ENCODE assay signal across 1 cellular context in the genomic region with DNA sequence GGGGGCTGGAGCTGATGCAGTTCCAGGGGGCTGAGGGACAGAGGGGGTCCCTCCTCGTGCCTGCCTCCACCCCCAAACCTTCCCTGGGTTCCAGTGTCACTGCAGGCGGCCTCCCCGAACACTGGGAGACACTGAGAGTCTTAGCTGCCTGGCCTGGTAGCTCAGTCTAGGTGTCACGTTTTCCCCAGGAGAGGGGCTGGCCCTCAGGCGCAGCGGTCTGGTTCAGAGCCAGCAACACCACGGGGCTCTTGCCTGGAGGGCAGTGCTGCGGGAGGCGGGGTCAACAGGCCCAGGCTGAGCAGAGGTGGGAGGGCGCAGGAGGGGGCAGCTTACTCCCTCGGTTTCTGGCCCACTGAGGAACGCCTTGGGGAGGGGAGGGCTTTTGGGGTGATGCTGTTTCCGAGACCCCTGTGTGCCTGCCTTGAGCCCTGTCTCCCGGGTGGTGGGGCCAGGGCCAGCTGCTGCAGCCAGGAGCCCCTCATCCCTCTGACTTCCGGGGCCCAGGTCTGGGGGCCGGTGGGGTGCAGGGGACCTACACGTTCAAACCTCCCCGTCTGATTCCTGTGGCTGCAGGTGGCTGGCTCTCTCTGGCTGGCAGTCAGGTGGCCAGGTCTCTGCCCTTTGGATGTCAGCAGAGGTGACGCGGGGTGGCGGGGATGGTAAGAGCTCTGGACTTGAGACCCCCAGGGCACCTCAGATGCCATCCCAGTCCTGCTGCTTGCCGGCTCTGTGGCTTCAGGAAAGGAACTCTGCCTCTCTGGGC.
TF ChIP-seq lines count a peak whose summit lies in the region.

No MANE protein-coding gene starts in this region.

TF ChIP-seq in HEK293, 187 proteins besides CTCF, POLR2A, EP300 and RAD21 (continued from another document and continues in another):
- TF ChIP-seq, protein P1, sequence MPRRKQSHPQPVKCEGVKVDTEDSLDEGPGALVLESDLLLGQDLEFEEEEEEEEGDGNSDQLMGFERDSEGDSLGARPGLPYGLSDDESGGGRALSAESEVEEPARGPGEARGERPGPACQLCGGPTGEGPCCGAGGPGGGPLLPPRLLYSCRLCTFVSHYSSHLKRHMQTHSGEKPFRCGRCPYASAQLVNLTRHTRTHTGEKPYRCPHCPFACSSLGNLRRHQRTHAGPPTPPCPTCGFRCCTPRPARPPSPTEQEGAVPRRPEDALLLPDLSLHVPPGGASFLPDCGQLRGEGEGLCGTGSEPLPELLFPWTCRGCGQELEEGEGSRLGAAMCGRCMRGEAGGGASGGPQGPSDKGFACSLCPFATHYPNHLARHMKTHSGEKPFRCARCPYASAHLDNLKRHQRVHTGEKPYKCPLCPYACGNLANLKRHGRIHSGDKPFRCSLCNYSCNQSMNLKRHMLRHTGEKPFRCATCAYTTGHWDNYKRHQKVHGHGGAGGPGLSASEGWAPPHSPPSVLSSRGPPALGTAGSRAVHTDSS (tag by site-specific recombination; IDR thresholded peaks at IDR 0.05) = no peak
- TF ChIP-seq ZNF610 (tag by site-specific recombination; IDR thresholded peaks at IDR 0.05; ENCODE audit: borderline replicate concordance) (no peak), ZNF133 (tag by site-specific recombination; IDR thresholded peaks at IDR 0.05) (no peak), ZNF335 (tag by site-specific recombination; conservative IDR thresholded peaks at IDR 0.05) (0 out of 2 replicates have a peak, but pooled peaks have one; percentile 31), SP2 (tag by site-specific recombination; IDR thresholded peaks at IDR 0.05) (peak; percentile 46), ZNF677 (tag by site-specific recombination; IDR thresholded peaks at IDR 0.05) (no peak), ZNF747 (tag by site-specific recombination; IDR thresholded peaks at IDR 0.05) (no peak), ZNF561 (tag by site-specific recombination; IDR thresholded peaks at IDR 0.05; ENCODE audit: borderline replicate concordance) (0 out of 2 replicates have a peak, but pooled peaks have one; percentile 62), ZNF433 (tag by site-specific recombination; IDR thresholded peaks at IDR 0.05; ENCODE audit: low read depth) (no peak), GLIS2 (tag by site-specific recombination; IDR thresholded peaks at IDR 0.05) (peak; percentile 69), ZNF354C (tag by site-specific recombination; IDR thresholded peaks at IDR 0.05; ENCODE audit: borderline replicate concordance, low read depth) (no peak), ZNF48 (tag by site-specific recombination; IDR thresholded peaks at IDR 0.05) (no peak), GLI4 (tag by site-specific recombination; IDR thresholded peaks at IDR 0.05) (no peak), ZBTB7A (tag by site-specific recombination; IDR thresholded peaks at IDR 0.05; ENCODE audit: low read depth) (no peak), ZNF585B (tag by site-specific recombination; IDR thresholded peaks at IDR 0.05) (no peak), ZNF658 (tag by site-specific recombination; IDR thresholded peaks at IDR 0.05) (no peak), ZNF654 (tag by site-specific recombination; IDR thresholded peaks at IDR 0.05; ENCODE audit: low read depth) (no peak), ZNF10 (tag by site-specific recombination; IDR thresholded peaks at IDR 0.05) (peak; percentile 28; the same call in 1 of the 2 replicates), TCF7L2 (IDR thresholded peaks at IDR 0.05; ENCODE audit: borderline replicate concordance, low read depth, low read length) (no peak), ZNF791 (tag by site-specific recombination; IDR thresholded peaks at IDR 0.05) (no peak), ZNF529 (tag by site-specific recombination; IDR thresholded peaks at IDR 0.05; ENCODE audit: insufficient replicate concordance) (no peak), ZNF670 (tag by site-specific recombination; IDR thresholded peaks at IDR 0.05; ENCODE audit: low read depth) (no peak), ZNF629 (tag by site-specific recombination; IDR thresholded peaks at IDR 0.05) (no peak), KLF16 (tag by site-specific recombination; IDR thresholded peaks at IDR 0.05) (0 out of 2 replicates have a peak, but pooled peaks have one; percentile 24), ZNF600 (tag by site-specific recombination; IDR thresholded peaks at IDR 0.05) (no peak), KLF9 (tag by site-specific recombination; IDR thresholded peaks at IDR 0.05; ENCODE audit: low read depth) (peak; percentile 51; the same call in 1 of the 2 replicates), ZBTB17 (tag by site-specific recombination; IDR thresholded peaks at IDR 0.05) (no peak), ZNF248 (tag by site-specific recombination; IDR thresholded peaks at IDR 0.05) (no peak), ZNF184 (tag by site-specific recombination; IDR thresholded peaks at IDR 0.05) (no peak), ZNF660 (tag by site-specific recombination; IDR thresholded peaks at IDR 0.05) (no peak), ZBTB48 (tag by site-specific recombination; IDR thresholded peaks at IDR 0.05) (0 out of 2 replicates have a peak, but pooled peaks have one; percentile 16)
- TF ChIP-seq, protein P2, sequence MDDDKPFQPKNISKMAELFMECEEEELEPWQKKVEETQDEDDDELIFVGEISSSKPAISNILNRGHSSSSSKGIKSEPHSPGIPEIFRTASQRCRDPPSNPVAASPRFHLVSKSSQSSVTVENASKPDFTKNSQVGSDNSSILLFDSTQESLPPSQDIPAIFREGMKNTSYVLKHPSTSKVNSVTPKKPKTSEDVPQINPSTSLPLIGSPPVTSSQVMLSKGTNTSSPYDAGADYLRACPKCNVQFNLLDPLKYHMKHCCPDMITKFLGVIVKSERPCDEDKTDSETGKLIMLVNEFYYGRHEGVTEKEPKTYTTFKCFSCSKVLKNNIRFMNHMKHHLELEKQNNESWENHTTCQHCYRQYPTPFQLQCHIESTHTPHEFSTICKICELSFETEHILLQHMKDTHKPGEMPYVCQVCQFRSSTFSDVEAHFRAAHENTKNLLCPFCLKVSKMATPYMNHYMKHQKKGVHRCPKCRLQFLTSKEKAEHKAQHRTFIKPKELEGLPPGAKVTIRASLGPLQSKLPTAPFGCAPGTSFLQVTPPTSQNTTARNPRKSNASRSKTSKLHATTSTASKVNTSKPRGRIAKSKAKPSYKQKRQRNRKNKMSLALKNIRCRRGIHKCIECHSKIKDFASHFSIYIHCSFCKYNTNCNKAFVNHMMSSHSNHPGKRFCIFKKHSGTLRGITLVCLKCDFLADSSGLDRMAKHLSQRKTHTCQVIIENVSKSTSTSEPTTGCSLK (tag by site-specific recombination; IDR thresholded peaks at IDR 0.05) = no peak
- TF ChIP-seq, protein P3, sequence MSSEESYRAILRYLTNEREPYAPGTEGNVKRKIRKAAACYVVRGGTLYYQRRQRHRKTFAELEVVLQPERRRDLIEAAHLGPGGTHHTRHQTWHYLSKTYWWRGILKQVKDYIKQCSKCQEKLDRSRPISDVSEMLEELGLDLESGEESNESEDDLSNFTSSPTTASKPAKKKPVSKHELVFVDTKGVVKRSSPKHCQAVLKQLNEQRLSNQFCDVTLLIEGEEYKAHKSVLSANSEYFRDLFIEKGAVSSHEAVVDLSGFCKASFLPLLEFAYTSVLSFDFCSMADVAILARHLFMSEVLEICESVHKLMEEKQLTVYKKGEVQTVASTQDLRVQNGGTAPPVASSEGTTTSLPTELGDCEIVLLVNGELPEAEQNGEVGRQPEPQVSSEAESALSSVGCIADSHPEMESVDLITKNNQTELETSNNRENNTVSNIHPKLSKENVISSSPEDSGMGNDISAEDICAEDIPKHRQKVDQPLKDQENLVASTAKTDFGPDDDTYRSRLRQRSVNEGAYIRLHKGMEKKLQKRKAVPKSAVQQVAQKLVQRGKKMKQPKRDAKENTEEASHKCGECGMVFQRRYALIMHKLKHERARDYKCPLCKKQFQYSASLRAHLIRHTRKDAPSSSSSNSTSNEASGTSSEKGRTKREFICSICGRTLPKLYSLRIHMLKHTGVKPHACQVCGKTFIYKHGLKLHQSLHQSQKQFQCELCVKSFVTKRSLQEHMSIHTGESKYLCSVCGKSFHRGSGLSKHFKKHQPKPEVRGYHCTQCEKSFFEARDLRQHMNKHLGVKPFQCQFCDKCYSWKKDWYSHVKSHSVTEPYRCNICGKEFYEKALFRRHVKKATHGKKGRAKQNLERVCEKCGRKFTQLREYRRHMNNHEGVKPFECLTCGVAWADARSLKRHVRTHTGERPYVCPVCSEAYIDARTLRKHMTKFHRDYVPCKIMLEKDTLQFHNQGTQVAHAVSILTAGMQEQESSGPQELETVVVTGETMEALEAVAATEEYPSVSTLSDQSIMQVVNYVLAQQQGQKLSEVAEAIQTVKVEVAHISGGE (tag by site-specific recombination; conservative IDR thresholded peaks at IDR 0.05; ENCODE audit: low read depth) = no peak
- TF ChIP-seq, protein P4, sequence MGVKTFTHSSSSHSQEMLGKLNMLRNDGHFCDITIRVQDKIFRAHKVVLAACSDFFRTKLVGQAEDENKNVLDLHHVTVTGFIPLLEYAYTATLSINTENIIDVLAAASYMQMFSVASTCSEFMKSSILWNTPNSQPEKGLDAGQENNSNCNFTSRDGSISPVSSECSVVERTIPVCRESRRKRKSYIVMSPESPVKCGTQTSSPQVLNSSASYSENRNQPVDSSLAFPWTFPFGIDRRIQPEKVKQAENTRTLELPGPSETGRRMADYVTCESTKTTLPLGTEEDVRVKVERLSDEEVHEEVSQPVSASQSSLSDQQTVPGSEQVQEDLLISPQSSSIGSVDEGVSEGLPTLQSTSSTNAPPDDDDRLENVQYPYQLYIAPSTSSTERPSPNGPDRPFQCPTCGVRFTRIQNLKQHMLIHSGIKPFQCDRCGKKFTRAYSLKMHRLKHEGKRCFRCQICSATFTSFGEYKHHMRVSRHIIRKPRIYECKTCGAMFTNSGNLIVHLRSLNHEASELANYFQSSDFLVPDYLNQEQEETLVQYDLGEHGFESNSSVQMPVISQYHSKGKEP (tag by site-specific recombination; IDR thresholded peaks at IDR 0.05) = 0 out of 2 replicates have a peak, but pooled peaks have one; percentile 16
- TF ChIP-seq, protein P5, sequence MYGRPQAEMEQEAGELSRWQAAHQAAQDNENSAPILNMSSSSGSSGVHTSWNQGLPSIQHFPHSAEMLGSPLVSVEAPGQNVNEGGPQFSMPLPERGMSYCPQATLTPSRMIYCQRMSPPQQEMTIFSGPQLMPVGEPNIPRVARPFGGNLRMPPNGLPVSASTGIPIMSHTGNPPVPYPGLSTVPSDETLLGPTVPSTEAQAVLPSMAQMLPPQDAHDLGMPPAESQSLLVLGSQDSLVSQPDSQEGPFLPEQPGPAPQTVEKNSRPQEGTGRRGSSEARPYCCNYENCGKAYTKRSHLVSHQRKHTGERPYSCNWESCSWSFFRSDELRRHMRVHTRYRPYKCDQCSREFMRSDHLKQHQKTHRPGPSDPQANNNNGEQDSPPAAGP (tag by site-specific recombination; IDR thresholded peaks at IDR 0.05) = no peak
- TF ChIP-seq, protein P6, sequence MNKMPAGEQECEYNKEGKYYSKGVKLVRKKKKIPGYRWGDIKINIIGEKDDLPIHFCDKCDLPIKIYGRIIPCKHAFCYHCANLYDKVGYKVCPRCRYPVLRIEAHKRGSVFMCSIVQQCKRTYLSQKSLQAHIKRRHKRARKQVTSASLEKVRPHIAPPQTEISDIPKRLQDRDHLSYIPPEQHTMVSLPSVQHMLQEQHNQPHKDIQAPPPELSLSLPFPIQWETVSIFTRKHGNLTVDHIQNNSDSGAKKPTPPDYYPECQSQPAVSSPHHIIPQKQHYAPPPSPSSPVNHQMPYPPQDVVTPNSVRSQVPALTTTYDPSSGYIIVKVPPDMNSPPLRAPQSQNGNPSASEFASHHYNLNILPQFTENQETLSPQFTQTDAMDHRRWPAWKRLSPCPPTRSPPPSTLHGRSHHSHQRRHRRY (tag by site-specific recombination; IDR thresholded peaks at IDR 0.05) = no peak
- TF ChIP-seq, protein P7, sequence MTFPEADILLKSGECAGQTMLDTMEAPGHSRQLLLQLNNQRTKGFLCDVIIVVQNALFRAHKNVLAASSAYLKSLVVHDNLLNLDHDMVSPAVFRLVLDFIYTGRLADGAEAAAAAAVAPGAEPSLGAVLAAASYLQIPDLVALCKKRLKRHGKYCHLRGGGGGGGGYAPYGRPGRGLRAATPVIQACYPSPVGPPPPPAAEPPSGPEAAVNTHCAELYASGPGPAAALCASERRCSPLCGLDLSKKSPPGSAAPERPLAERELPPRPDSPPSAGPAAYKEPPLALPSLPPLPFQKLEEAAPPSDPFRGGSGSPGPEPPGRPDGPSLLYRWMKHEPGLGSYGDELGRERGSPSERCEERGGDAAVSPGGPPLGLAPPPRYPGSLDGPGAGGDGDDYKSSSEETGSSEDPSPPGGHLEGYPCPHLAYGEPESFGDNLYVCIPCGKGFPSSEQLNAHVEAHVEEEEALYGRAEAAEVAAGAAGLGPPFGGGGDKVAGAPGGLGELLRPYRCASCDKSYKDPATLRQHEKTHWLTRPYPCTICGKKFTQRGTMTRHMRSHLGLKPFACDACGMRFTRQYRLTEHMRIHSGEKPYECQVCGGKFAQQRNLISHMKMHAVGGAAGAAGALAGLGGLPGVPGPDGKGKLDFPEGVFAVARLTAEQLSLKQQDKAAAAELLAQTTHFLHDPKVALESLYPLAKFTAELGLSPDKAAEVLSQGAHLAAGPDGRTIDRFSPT (tag by site-specific recombination; IDR thresholded peaks at IDR 0.05) = no peak
- TF ChIP-seq, protein P8, sequence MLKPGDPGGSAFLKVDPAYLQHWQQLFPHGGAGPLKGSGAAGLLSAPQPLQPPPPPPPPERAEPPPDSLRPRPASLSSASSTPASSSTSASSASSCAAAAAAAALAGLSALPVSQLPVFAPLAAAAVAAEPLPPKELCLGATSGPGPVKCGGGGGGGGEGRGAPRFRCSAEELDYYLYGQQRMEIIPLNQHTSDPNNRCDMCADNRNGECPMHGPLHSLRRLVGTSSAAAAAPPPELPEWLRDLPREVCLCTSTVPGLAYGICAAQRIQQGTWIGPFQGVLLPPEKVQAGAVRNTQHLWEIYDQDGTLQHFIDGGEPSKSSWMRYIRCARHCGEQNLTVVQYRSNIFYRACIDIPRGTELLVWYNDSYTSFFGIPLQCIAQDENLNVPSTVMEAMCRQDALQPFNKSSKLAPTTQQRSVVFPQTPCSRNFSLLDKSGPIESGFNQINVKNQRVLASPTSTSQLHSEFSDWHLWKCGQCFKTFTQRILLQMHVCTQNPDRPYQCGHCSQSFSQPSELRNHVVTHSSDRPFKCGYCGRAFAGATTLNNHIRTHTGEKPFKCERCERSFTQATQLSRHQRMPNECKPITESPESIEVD (tag by site-specific recombination; IDR thresholded peaks at IDR 0.05) = no peak
- TF ChIP-seq, protein P9, sequence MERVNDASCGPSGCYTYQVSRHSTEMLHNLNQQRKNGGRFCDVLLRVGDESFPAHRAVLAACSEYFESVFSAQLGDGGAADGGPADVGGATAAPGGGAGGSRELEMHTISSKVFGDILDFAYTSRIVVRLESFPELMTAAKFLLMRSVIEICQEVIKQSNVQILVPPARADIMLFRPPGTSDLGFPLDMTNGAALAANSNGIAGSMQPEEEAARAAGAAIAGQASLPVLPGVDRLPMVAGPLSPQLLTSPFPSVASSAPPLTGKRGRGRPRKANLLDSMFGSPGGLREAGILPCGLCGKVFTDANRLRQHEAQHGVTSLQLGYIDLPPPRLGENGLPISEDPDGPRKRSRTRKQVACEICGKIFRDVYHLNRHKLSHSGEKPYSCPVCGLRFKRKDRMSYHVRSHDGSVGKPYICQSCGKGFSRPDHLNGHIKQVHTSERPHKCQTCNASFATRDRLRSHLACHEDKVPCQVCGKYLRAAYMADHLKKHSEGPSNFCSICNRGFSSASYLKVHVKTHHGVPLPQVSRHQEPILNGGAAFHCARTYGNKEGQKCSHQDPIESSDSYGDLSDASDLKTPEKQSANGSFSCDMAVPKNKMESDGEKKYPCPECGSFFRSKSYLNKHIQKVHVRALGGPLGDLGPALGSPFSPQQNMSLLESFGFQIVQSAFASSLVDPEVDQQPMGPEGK (tag by site-specific recombination; IDR thresholded peaks at IDR 0.05) = peak; percentile 89
